ENCODE assay signal across 2 cellular contexts in genomic region chr1:5815716-5816115, GRCh38.
TF ChIP-seq lines count a peak whose summit lies in the region.

No MANE protein-coding gene starts in this region.

TF ChIP-seq in GM12878, 131 proteins besides CTCF, POLR2A, EP300 and RAD21 (continued from another document):
- 0 out of 2 replicates have a peak, but pooled peaks have one; percentile 40 for TF ChIP-seq ZBTB40 (IDR thresholded peaks at IDR 0.05; ENCODE audit: borderline replicate concordance)
- no peak for TF ChIP-seq ZZZ3 (IDR thresholded peaks at IDR 0.05; ENCODE audit: control insufficient read depth, insufficient read length, low read depth)
- no peak for TF ChIP-seq HSF1 (IDR thresholded peaks at IDR 0.05; ENCODE audit: low read depth, low read length)
- TF ChIP-seq SRF (IDR thresholded peaks at IDR 0.05; ENCODE audit: low read depth in 2 of 2, low read length in 2 of 2), result no peak

TF ChIP-seq in GM23338, 12 proteins besides CTCF, POLR2A, EP300 and RAD21 (continued from another document):
- TF ChIP-seq ZNF462 (CRISPR knock-in tag; IDR thresholded peaks at IDR 0.05), result no peak
- TF ChIP-seq EZH2phosphoT487 (IDR thresholded peaks at IDR 0.05; ENCODE audit: unreplicated experiment), result no peak
